24 cellular contexts compared by ENCODE assay signal in genomic region chr2:43507137-43507536, GRCh38.
DNase-seq lines count a peak whose midpoint lies in the region; ATAC-seq and TF ChIP-seq lines count a peak whose summit lies in the region.
"Had no signal": no experiment of that assay in that cellular context is flagged by ENCODE, and none has a peak within 500 bp of the region (broad histone marks: within the 10 kb centered on the region; RNA-seq: fewer than 3 reads in every experiment).

No MANE protein-coding gene starts in this region.

- peaks cover 73% of the 10 kb centered on the region for H3K36me3 Mint-ChIP-seq in activated T-cell treated with anti-CD3 and anti-CD28 coated beads, Interleukin-2, amount 50 U/mL, for 24 hours (ENCODE audit: low read depth)
- H3K36me3 Mint-ChIP-seq in central memory CD8-positive, alpha-beta T cell (ENCODE audit: insufficient read depth) = peaks cover 5% of the 10 kb centered on the region
- H3K36me3 Mint-ChIP-seq in stimulated activated effector memory CD8-positive, alpha-beta T cell treated with anti-CD3 and anti-CD28 coated beads, Interleukin-12 subunit alpha, Interleukin-12 subunit beta, amount 100 ng/mL, for 72 hours = peaks cover 41% of the 10 kb centered on the region

- no peak for TF ChIP-seq POLR2A in testis (IDR thresholded peaks at IDR 0.05)

- H3K9me3 Mint-ChIP-seq in activated T-cell treated with anti-CD3 and anti-CD28 coated beads, Interleukin-2, amount 50 U/mL, for 24 hours = no peaks in the 10 kb centered on the region
- H3K9me3 Mint-ChIP-seq in central memory CD8-positive, alpha-beta T cell = no peaks in the 10 kb centered on the region
- no peaks in the 10 kb centered on the region for H3K9me3 Mint-ChIP-seq in stimulated activated effector memory CD8-positive, alpha-beta T cell treated with anti-CD3 and anti-CD28 coated beads, Interleukin-12 subunit alpha, Interleukin-12 subunit beta, amount 100 ng/mL, for 72 hours
- H3K9me3 Mint-ChIP-seq: activated CD4-positive, alpha-beta T cell treated with anti-CD3 and anti-CD28 coated beads, Interleukin-2, amount 10 ng/mL, durations not matched to agents 7 days and 5 days; naive B cell; stimulated activated naive B cell treated with anti-CD40 and anti-IgM and Interleukin-4, amounts not matched to agents 10 μg/mL and 1 μg/mL and 100 μg/mL, for 72 hours; T-helper 1 cell treated with Interleukin-12 subunit alpha and Interleukin-12 subunit beta and Interleukin-4 antibody, amounts not matched to agents 30 μg/mL and 1 μg/mL, for 36 hours had no signal

- ATAC-seq in central memory CD8-positive, alpha-beta T cell (replicated peaks; ENCODE audit: extremely low read depth, poor library complexity, severe bottlenecking) = no peak
- ATAC-seq in stimulated activated effector memory CD8-positive, alpha-beta T cell treated with anti-CD3 and anti-CD28 coated beads, Interleukin-12 subunit alpha, Interleukin-12 subunit beta, amount 100 ng/mL, for 72 hours = peak; percentile 67
- ATAC-seq in GM19452 (IDR thresholded peaks at IDR 0.05; ENCODE audit: unreplicated experiment) = no peak
- ATAC-seq: gastrocnemius medialis; stimulated activated naive B cell treated with anti-CD40 and anti-IgM and Interleukin-4, amounts not matched to agents 10 μg/mL and 1 μg/mL and 100 μg/mL, for 72 hours had no signal

- H3K27me3 ChIP-seq in testis = no peaks in the 10 kb centered on the region
- H3K27me3 ChIP-seq: gastrocnemius medialis, SJCRH30, thyroid gland had no signal

- WGBS in testis, 2 donors = 81 to 84% methylated on average over 2 of the region's 2 CpGs

- no peaks in the 10 kb centered on the region for H3K36me3 ChIP-seq in testis (ENCODE audit: low read depth, missing control alignments)

- TF ChIP-seq CTCF in testis (IDR thresholded peaks at IDR 0.05) = no peak

- no peak overlapping the region for H3K4me3 Mint-ChIP-seq in activated T-cell treated with anti-CD3 and anti-CD28 coated beads, Interleukin-2, amount 50 U/mL, for 24 hours
- H3K4me3 Mint-ChIP-seq in central memory CD8-positive, alpha-beta T cell = no peak overlapping the region
- H3K4me3 Mint-ChIP-seq in stimulated activated effector memory CD8-positive, alpha-beta T cell treated with anti-CD3 and anti-CD28 coated beads, Interleukin-12 subunit alpha, Interleukin-12 subunit beta, amount 100 ng/mL, for 72 hours = no peak overlapping the region
- H3K4me3 Mint-ChIP-seq: activated CD4-positive, alpha-beta T cell treated with anti-CD3 and anti-CD28 coated beads, Interleukin-2, amount 10 ng/mL, durations not matched to agents 7 days and 5 days; naive B cell; stimulated activated naive B cell treated with anti-CD40 and anti-IgM and Interleukin-4, amounts not matched to agents 10 μg/mL and 1 μg/mL and 100 μg/mL, for 72 hours; T-helper 1 cell treated with Interleukin-12 subunit alpha and Interleukin-12 subunit beta and Interleukin-4 antibody, amounts not matched to agents 30 μg/mL and 1 μg/mL, for 36 hours had no signal

- H3K4me1 ChIP-seq in testis = peaks cover 8% of the 10 kb centered on the region
- H3K4me1 ChIP-seq: gastrocnemius medialis, SJCRH30, thyroid gland had no signal

- H3K27me3 Mint-ChIP-seq in activated T-cell treated with anti-CD3 and anti-CD28 coated beads, Interleukin-2, amount 50 U/mL, for 24 hours = no peaks in the 10 kb centered on the region
- H3K27me3 Mint-ChIP-seq in central memory CD8-positive, alpha-beta T cell = no peaks in the 10 kb centered on the region
- H3K27me3 Mint-ChIP-seq: activated CD4-positive, alpha-beta T cell treated with anti-CD3 and anti-CD28 coated beads, Interleukin-2, amount 10 ng/mL, durations not matched to agents 7 days and 5 days; naive B cell; stimulated activated naive B cell treated with anti-CD40 and anti-IgM and Interleukin-4, amounts not matched to agents 10 μg/mL and 1 μg/mL and 100 μg/mL, for 72 hours had no signal

- H3K4me3 ChIP-seq in testis = no peak overlapping the region
- H3K4me3 ChIP-seq: gastrocnemius medialis, SJCRH30, thyroid gland had no signal

- H3K9me3 ChIP-seq in testis = no peaks in the 10 kb centered on the region
- H3K9me3 ChIP-seq: gastrocnemius medialis, SJCRH30, thyroid gland had no signal

- no peak for DNase-seq in activated T-cell treated with anti-CD3 and anti-CD28 coated beads, Interleukin-2, amount 50 U/mL, for 24 hours
- no peak for DNase-seq in activated T-cell treated with anti-CD3 and anti-CD28 coated beads, Interleukin-2, amount 50 U/mL, for 1 hour
- peak; percentile 5 for DNase-seq in RKO (ENCODE audit: low spot score)
- DNase-seq in central memory CD8-positive, alpha-beta T cell (ENCODE audit: low spot score in 2 of 2) = no peak
- no peak for DNase-seq in stimulated activated effector memory CD8-positive, alpha-beta T cell treated with anti-CD3 and anti-CD28 coated beads, Interleukin-12 subunit alpha, Interleukin-12 subunit beta, amount 100 ng/mL, for 72 hours (ENCODE audit: low spot score in 2 of 2)
- no peak for DNase-seq in testis
- DNase-seq in activated CD8-positive, alpha-beta memory T cell treated with anti-CD3 and anti-CD28 coated beads, Interleukin-2, amount 50 U/mL, for 48 hours = no peak
- DNase-seq: activated CD4-positive, alpha-beta T cell treated with anti-CD3 and anti-CD28 coated beads, Interleukin-2, amount 10 ng/mL, durations not matched to agents 7 days and 5 days; activated CD8-positive, alpha-beta memory T cell treated with anti-CD3 and anti-CD28 coated beads, Interleukin-2, amount 50 U/mL, for 4 hours; activated naive CD4-positive, alpha-beta T cell treated with anti-CD3 and anti-CD28 coated beads, Interleukin-2, amount 50 U/mL, for 16 hours; DMS79 treated with DMSO at 0.1 percent for 48 hours; gastrocnemius medialis; hypothalamus; islet precursor cell; naive B cell; NCI-H1105; NCI-H2081; nucleus accumbens; SJCRH30; small intestine; stimulated activated naive B cell treated with anti-CD40 and anti-IgM and Interleukin-4, amounts not matched to agents 10 μg/mL and 1 μg/mL and 100 μg/mL, for 72 hours; thyroid gland had no signal

- H3K4me1 Mint-ChIP-seq in activated T-cell treated with anti-CD3 and anti-CD28 coated beads, Interleukin-2, amount 50 U/mL, for 24 hours (ENCODE audit: low read depth) = peaks cover 33% of the 10 kb centered on the region
- H3K4me1 Mint-ChIP-seq in central memory CD8-positive, alpha-beta T cell = peaks cover 17% of the 10 kb centered on the region
- H3K4me1 Mint-ChIP-seq in stimulated activated effector memory CD8-positive, alpha-beta T cell treated with anti-CD3 and anti-CD28 coated beads, Interleukin-12 subunit alpha, Interleukin-12 subunit beta, amount 100 ng/mL, for 72 hours = peaks cover 30% of the 10 kb centered on the region
- H3K4me1 Mint-ChIP-seq: naive B cell; stimulated activated naive B cell treated with anti-CD40 and anti-IgM and Interleukin-4, amounts not matched to agents 10 μg/mL and 1 μg/mL and 100 μg/mL, for 72 hours had no signal

- intact Hi-C loops in testis (cut with DNase I; ENCODE audit: low total_unique reads) = no loop called here

- H3K27ac Mint-ChIP-seq in activated T-cell treated with anti-CD3 and anti-CD28 coated beads, Interleukin-2, amount 50 U/mL, for 24 hours = peak overlapping the region; percentile 83
- H3K27ac Mint-ChIP-seq in central memory CD8-positive, alpha-beta T cell (ENCODE audit: low read depth) = peak overlapping the region; percentile 29
- peak overlapping the region; percentile 81 for H3K27ac Mint-ChIP-seq in stimulated activated effector memory CD8-positive, alpha-beta T cell treated with anti-CD3 and anti-CD28 coated beads, Interleukin-12 subunit alpha, Interleukin-12 subunit beta, amount 100 ng/mL, for 72 hours
- H3K27ac Mint-ChIP-seq: activated CD4-positive, alpha-beta T cell treated with anti-CD3 and anti-CD28 coated beads, Interleukin-2, amount 10 ng/mL, durations not matched to agents 7 days and 5 days; stimulated activated naive B cell treated with anti-CD40 and anti-IgM and Interleukin-4, amounts not matched to agents 10 μg/mL and 1 μg/mL and 100 μg/mL, for 72 hours; T-helper 1 cell treated with Interleukin-12 subunit alpha and Interleukin-12 subunit beta and Interleukin-4 antibody, amounts not matched to agents 30 μg/mL and 1 μg/mL, for 36 hours had no signal

- H3K27ac ChIP-seq in testis = no peak overlapping the region
- H3K27ac ChIP-seq: gastrocnemius medialis, SJCRH30, thyroid gland had no signal

Comparison
In these comparisons a context has a peak if more than half of its experiments do, and no peak if none do; other contexts are left out.
1. H3K27ac Mint-ChIP-seq: peak in every context shown above with its lines; median percentile 83 in activated T-cell treated with anti-CD3 and anti-CD28 coated beads, Interleukin-2, amount 50 U/mL, for 24 hours; 81 in stimulated activated effector memory CD8-positive, alpha-beta T cell treated with anti-CD3 and anti-CD28 coated beads, Interleukin-12 subunit alpha, Interleukin-12 subunit beta, amount 100 ng/mL, for 72 hours; 29 in central memory CD8-positive, alpha-beta T cell.